Comparison of ENCODE assay signal across 8 cellular contexts in genomic region chr1:223556414-223557124, GRCh38.
A peak's percentile ranks its signal among the peaks of the same experiment; 100 is the strongest.
DNase-seq lines count a peak whose midpoint lies in the region; ATAC-seq and TF ChIP-seq lines count a peak whose summit lies in the region.

No MANE protein-coding gene starts in this region.

- H3K9me2 ChIP-seq in MM.1S (replicated peaks; ENCODE audit: insufficient read depth, low read length): no peaks in the 10 kb centered on the region

- no peak overlapping the region for H3K18ac ChIP-seq in mesenchymal stem cell (ENCODE audit: low read depth in 1 of 2, low read length in 2 of 2)

- no peak overlapping the region for H3K4me3 Mint-ChIP-seq in activated T-cell treated with anti-CD3 and anti-CD28 coated beads, Interleukin-2, amount 50 U/mL, for 72 hours

- H3K14ac ChIP-seq in mesenchymal stem cell (ENCODE audit: low read length in 2 of 2): no peak overlapping the region

- no peaks in the 10 kb centered on the region for H3F3A ChIP-seq in MM.1S (ENCODE audit: insufficient read depth, low read length)

- H2BK120ac ChIP-seq in mesenchymal stem cell (ENCODE audit: low read depth, low read length): no peak overlapping the region

- no peak overlapping the region for H2BK12ac ChIP-seq in mesenchymal stem cell (ENCODE audit: low read length in 2 of 2)

- H3K27ac ChIP-seq in MM.1S (ENCODE audit: low read length): no peak overlapping the region
- H3K27ac ChIP-seq in left lung: no peak overlapping the region
- H3K27ac ChIP-seq in mesenchymal stem cell (ENCODE audit: low read length, poor library complexity, severe bottlenecking): no peak overlapping the region

- H3K4me1 Mint-ChIP-seq in activated T-cell treated with anti-CD3 and anti-CD28 coated beads, Interleukin-2, amount 50 U/mL, for 72 hours (ENCODE audit: low read depth): no peaks in the 10 kb centered on the region

- no peak overlapping the region for H2BK5ac ChIP-seq in mesenchymal stem cell (ENCODE audit: low read depth, low read length, poor library complexity, severe bottlenecking)

- no peak overlapping the region for H3K23ac ChIP-seq in mesenchymal stem cell (ENCODE audit: low read length in 2 of 2)

- no peaks in the 10 kb centered on the region for H4K20me1 ChIP-seq in MM.1S (ENCODE audit: insufficient read depth, low read length)

- peak; percentile 77 for TF ChIP-seq CTCF in GM13977 (IDR thresholded peaks at IDR 0.05; ENCODE audit: extremely low read depth, insufficient read depth, missing control alignments)
- TF ChIP-seq CTCF in MM.1S (IDR thresholded peaks at IDR 0.05; ENCODE audit: low read length): peak; percentile 93
- TF ChIP-seq CTCF in left lung (IDR thresholded peaks at IDR 0.05): peak; percentile 48 to 58

- H3K4me2 ChIP-seq in MM.1S (ENCODE audit: low read depth, low read length): no peak overlapping the region
- H3K4me2 ChIP-seq in mesenchymal stem cell (ENCODE audit: low read length, poor library complexity, severe bottlenecking): no peak overlapping the region

- H3K36me3 ChIP-seq in MM.1S (replicated peaks; ENCODE audit: insufficient read depth, low read length): no peaks in the 10 kb centered on the region
- H3K36me3 ChIP-seq in left lung: no peaks in the 10 kb centered on the region
- H3K36me3 ChIP-seq in mesenchymal stem cell (ENCODE audit: control insufficient read depth in 1 of 2, insufficient read depth in 2 of 2, low read depth in 1 of 2, low read length in 2 of 2): no peaks in the 10 kb centered on the region

- no peak overlapping the region for H3K27ac Mint-ChIP-seq in activated T-cell treated with anti-CD3 and anti-CD28 coated beads, Interleukin-2, amount 50 U/mL, for 72 hours

- no peak overlapping the region for H2BK15ac ChIP-seq in mesenchymal stem cell (ENCODE audit: low read depth, poor library complexity, severe bottlenecking)

- no peaks in the 10 kb centered on the region for H3K36me3 Mint-ChIP-seq in activated T-cell treated with anti-CD3 and anti-CD28 coated beads, Interleukin-2, amount 50 U/mL, for 72 hours (ENCODE audit: insufficient read depth in 2 of 2)

- H3K4me3 ChIP-seq in MM.1S (ENCODE audit: low read length) (no peak overlapping the region), left lung (no peak overlapping the region), mesenchymal stem cell (ENCODE audit: insufficient read depth in 1 of 2, low read depth in 1 of 2, low read length in 2 of 2) (no peak overlapping the region)

- H3K9ac ChIP-seq in MM.1S (ENCODE audit: low read length) (no peak overlapping the region), mesenchymal stem cell (ENCODE audit: low read length) (no peak overlapping the region)

- no peaks in the 10 kb centered on the region for H3K79me2 ChIP-seq in MM.1S (ENCODE audit: low read length)

- no peaks in the 10 kb centered on the region for H3K27me3 Mint-ChIP-seq in activated T-cell treated with anti-CD3 and anti-CD28 coated beads, Interleukin-2, amount 50 U/mL, for 72 hours (ENCODE audit: low read depth)

- H3K27me3 ChIP-seq in MM.1S (replicated peaks; ENCODE audit: insufficient read depth, low read length) (no peaks in the 10 kb centered on the region), left lung (no peaks in the 10 kb centered on the region), mesenchymal stem cell (ENCODE audit: control insufficient read depth in 1 of 2, insufficient read depth in 1 of 2, low read length in 2 of 2) (peaks cover 5 to 17% of the 10 kb centered on the region in 2 experiments)

- H3K4ac ChIP-seq in mesenchymal stem cell (ENCODE audit: low read depth in 1 of 2, low read length in 2 of 2): no peak overlapping the region

- 36% methylated on average over 8 of the region's 8 CpGs for WGBS in mesenchymal stem cell

- no peak overlapping the region for H4K91ac ChIP-seq in mesenchymal stem cell (ENCODE audit: low read length)

- peak; percentile 90 for ATAC-seq in HG02610 (IDR thresholded peaks at IDR 0.05; ENCODE audit: unreplicated experiment)
- ATAC-seq in activated T-cell treated with anti-CD3 and anti-CD28 coated beads, Interleukin-2, amount 50 U/mL, for 72 hours (replicated peaks in 1 of 2): peak; percentile 59 to 67
- ATAC-seq in left lung: peak; percentile 94

- in situ Hi-C loops in GM13977 (cut with MboI; ENCODE audit: low pct_unique_long_range_greater_than_20kb, low sequenced_read_pairs, unreplicated experiment): no loop called here

- no peaks in the 10 kb centered on the region for H3K4me1 ChIP-seq in MM.1S (ENCODE audit: low read length)
- no peaks in the 10 kb centered on the region for H3K4me1 ChIP-seq in left lung
- no peaks in the 10 kb centered on the region for H3K4me1 ChIP-seq in mesenchymal stem cell (ENCODE audit: control insufficient read depth, insufficient read depth, low read depth, low read length)

- H4K8ac ChIP-seq in mesenchymal stem cell (ENCODE audit: low read length): no peak overlapping the region

- H3K79me1 ChIP-seq in mesenchymal stem cell (replicated peaks; ENCODE audit: low read length, poor library complexity, severe bottlenecking): no peaks in the 10 kb centered on the region

- DNase-seq in AML-193 (lab: John Stamatoyannopoulos, UW) (peak; percentile 27 to 31), GM13977 (ENCODE audit: low spot score) (peak; percentile 59), MM.1S (peak; percentile 60), left lung (peak in 1 of 2 donors; percentile 57), NCI-H2171 treated with DMSO at 0.1 percent for 48 hours (lab: John Stamatoyannopoulos, UW) (no peak), mesenchymal stem cell (no peak)
- peak; percentile 57 to 70 for DNase-seq in activated T-cell treated with anti-CD3 and anti-CD28 coated beads, Interleukin-2, amount 50 U/mL, for 72 hours

- intact Hi-C loops in left lung (cut with DNase I): no loop called here

- H2AK5ac ChIP-seq in mesenchymal stem cell (ENCODE audit: low read length, severe bottlenecking): no peak overlapping the region

- H3K9me3 Mint-ChIP-seq in activated T-cell treated with anti-CD3 and anti-CD28 coated beads, Interleukin-2, amount 50 U/mL, for 72 hours: no peaks in the 10 kb centered on the region

- H3K9me3 ChIP-seq in MM.1S (replicated peaks; ENCODE audit: insufficient read depth, low read length) (no peaks in the 10 kb centered on the region), left lung (no peaks in the 10 kb centered on the region), mesenchymal stem cell (ENCODE audit: control insufficient read depth, low read length) (no peaks in the 10 kb centered on the region)

- H2AFZ ChIP-seq in MM.1S (ENCODE audit: low read length): no peak overlapping the region
- H2AFZ ChIP-seq in mesenchymal stem cell (ENCODE audit: low read depth, low read length): no peak overlapping the region

Comparison
In these comparisons a context has a peak if more than half of its experiments do, and no peak if none do; other contexts are left out.
1. DNase-seq: peak in AML-193 (2 of 2), GM13977 (single experiment), MM.1S (single experiment) and activated T-cell treated with anti-CD3 and anti-CD28 coated beads, Interleukin-2, amount 50 U/mL, for 72 hours (2 of 2); none in NCI-H2171 treated with DMSO at 0.1 percent for 48 hours (single experiment) and mesenchymal stem cell (single experiment).
2. Peak in every context shown above with its lines, with median percentiles within 50 percentile points of each other: CTCF ChIP-seq and ATAC-seq.